ENCODE assay signal across 1 cellular context in genomic region chr19:58553799-58554493, GRCh38.
TF ChIP-seq lines count a peak whose summit lies in the region.

No MANE protein-coding gene starts in this region.

TF ChIP-seq in GM23338, 12 proteins besides CTCF, POLR2A, EP300 and RAD21 (continued from another document):
- TF ChIP-seq, protein P1, sequence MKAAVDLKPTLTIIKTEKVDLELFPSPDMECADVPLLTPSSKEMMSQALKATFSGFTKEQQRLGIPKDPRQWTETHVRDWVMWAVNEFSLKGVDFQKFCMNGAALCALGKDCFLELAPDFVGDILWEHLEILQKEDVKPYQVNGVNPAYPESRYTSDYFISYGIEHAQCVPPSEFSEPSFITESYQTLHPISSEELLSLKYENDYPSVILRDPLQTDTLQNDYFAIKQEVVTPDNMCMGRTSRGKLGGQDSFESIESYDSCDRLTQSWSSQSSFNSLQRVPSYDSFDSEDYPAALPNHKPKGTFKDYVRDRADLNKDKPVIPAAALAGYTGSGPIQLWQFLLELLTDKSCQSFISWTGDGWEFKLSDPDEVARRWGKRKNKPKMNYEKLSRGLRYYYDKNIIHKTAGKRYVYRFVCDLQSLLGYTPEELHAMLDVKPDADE (IDR thresholded peaks at IDR 0.05), result no peak
- TF ChIP-seq CREB1 (CRISPR knock-in tag; IDR thresholded peaks at IDR 0.05; ENCODE audit: low read depth), result no peak
